ENCODE assay signal across 8 cellular contexts in genomic region chr16:68842964-68843481, GRCh38. TPM values are rescaled to one million over a fixed set of nuclear protein-coding genes. Genes with fewer than 3 reads are reported as not detected.
A peak's percentile ranks its signal among the peaks of the same experiment; 100 is the strongest.
DNase-seq lines count a peak whose midpoint lies in the region; ATAC-seq, FAIRE-seq and TF ChIP-seq lines count a peak whose summit lies in the region.
"Not testable (repeated sequence)": the region's sequence is repeated elsewhere in the genome, so short reads cannot be mapped to it uniquely, and the experiment has no call there.

No MANE protein-coding gene starts in this region.

- not testable (repeated sequence) for H3K27me3 ChIP-seq in bronchial epithelial cell (ENCODE audit: control insufficient read depth, insufficient read depth, low read length); mononuclear cell (ENCODE audit: insufficient read depth, low read length); skeletal muscle satellite cell (ENCODE audit: control insufficient read depth, insufficient read depth, low read length)

- POLR2A ChIA-PET in activated CD4-positive, alpha-beta memory T cell treated with anti-CD3 and anti-CD28 coated beads for 36 hours (lab: Charles Lee) = interaction anchor here (0.6 kb wide), 1 partner anchor 183 kb away, joined by 3 read pairs; no protein-coding TSS in a partner anchor

- ATAC-seq in GM19455 (IDR thresholded peaks at IDR 0.05; ENCODE audit: unreplicated experiment) = peak; percentile 5

- not testable (repeated sequence) for H3K36me3 Mint-ChIP-seq in activated CD4-positive, alpha-beta memory T cell treated with anti-CD3 and anti-CD28 coated beads for 36 hours; glutamatergic neuron (ENCODE audit: unreplicated experiment)

- DNase-seq in NCI-H146 treated with DMSO at 0.1 percent for 48 hours (lab: John Stamatoyannopoulos, UW; ENCODE audit: unreplicated experiment) = peak; percentile 45
- not testable (repeated sequence) for DNase-seq in activated CD4-positive, alpha-beta memory T cell treated with anti-CD3 and anti-CD28 coated beads for 36 hours; bronchial epithelial cell (ENCODE audit: low read depth); glutamatergic neuron

- peak overlapping the region; percentile 90 for H3K9ac ChIP-seq in skeletal muscle satellite cell (ENCODE audit: low read depth, low read length)

- H3K27ac ChIP-seq in 22Rv1 = peak overlapping the region; percentile 59

- CTCF ChIA-PET in activated CD4-positive, alpha-beta memory T cell treated with anti-CD3 and anti-CD28 coated beads for 36 hours (lab: Charles Lee) = interaction anchor here (0.6 to 4.9 kb wide), 7 partner anchors 9 to 322 kb away, joined by 3 to 26 read pairs (median 5); no protein-coding TSS in a partner anchor

- not testable (repeated sequence) for H3K9me3 Mint-ChIP-seq in activated CD4-positive, alpha-beta memory T cell treated with anti-CD3 and anti-CD28 coated beads for 36 hours; glutamatergic neuron (ENCODE audit: unreplicated experiment)

- peaks cover 25% of the 10 kb centered on the region for H3K4me1 Mint-ChIP-seq in activated CD4-positive, alpha-beta memory T cell treated with anti-CD3 and anti-CD28 coated beads for 36 hours (ENCODE audit: low read depth)
- H3K4me1 Mint-ChIP-seq in glutamatergic neuron (ENCODE audit: low read depth, unreplicated experiment) = not testable (repeated sequence)

- H3K36me3 ChIP-seq in bronchial epithelial cell (ENCODE audit: control insufficient read depth, insufficient read depth, low read length); skeletal muscle satellite cell (ENCODE audit: insufficient read depth, low read length): not testable (repeated sequence)

- H3K4me3 ChIP-seq in bronchial epithelial cell (ENCODE audit: low read depth, low read length) (peak overlapping the region; percentile 94), mononuclear cell (ENCODE audit: low read length) (peak overlapping the region; percentile 99), skeletal muscle satellite cell (ENCODE audit: low read length) (peak overlapping the region; percentile 87)

- peak overlapping the region; percentile 85 for H3K27ac Mint-ChIP-seq in activated CD4-positive, alpha-beta memory T cell treated with anti-CD3 and anti-CD28 coated beads for 36 hours
- H3K27ac Mint-ChIP-seq in glutamatergic neuron (ENCODE audit: unreplicated experiment) = peak overlapping the region; percentile 89

- not testable (repeated sequence) for FAIRE-seq in bronchial epithelial cell (lab: Jason Lieb, UNC)

- H3K4me2 ChIP-seq in skeletal muscle satellite cell (ENCODE audit: low read length) = peak overlapping the region; percentile 90

- TF ChIP-seq CTCF in 22Rv1 (IDR thresholded peaks at IDR 0.05); bronchial epithelial cell (IDR thresholded peaks at IDR 0.05; ENCODE audit: insufficient read depth, low read length, severe bottlenecking); glutamatergic neuron (IDR thresholded peaks at IDR 0.05; ENCODE audit: partially characterized antibody, unreplicated experiment): not testable (repeated sequence)

- peaks cover 29% of the 10 kb centered on the region for H3K4me1 ChIP-seq in mononuclear cell (ENCODE audit: insufficient read depth, low read length)
- H3K4me1 ChIP-seq in skeletal muscle satellite cell (ENCODE audit: control insufficient read depth, insufficient read depth, low read length) = not testable (repeated sequence)

- H3K4me3 Mint-ChIP-seq in activated CD4-positive, alpha-beta memory T cell treated with anti-CD3 and anti-CD28 coated beads for 36 hours = peak overlapping the region; percentile 95
- peak overlapping the region; percentile 95 for H3K4me3 Mint-ChIP-seq in glutamatergic neuron (ENCODE audit: unreplicated experiment)

- H3K9me3 ChIP-seq in mononuclear cell (ENCODE audit: low read depth, low read length); skeletal muscle satellite cell (replicated peaks; ENCODE audit: low read length): not testable (repeated sequence)

- intact Hi-C loops in activated CD4-positive, alpha-beta memory T cell treated with anti-CD3 and anti-CD28 coated beads for 36 hours (cut with micrococcal nuclease) = loop anchor here (1.0 to 5.0 kb wide), 3 partner anchors 123 to 315 kb away; no protein-coding TSS in a partner anchor

- H3K27me3 Mint-ChIP-seq in activated CD4-positive, alpha-beta memory T cell treated with anti-CD3 and anti-CD28 coated beads for 36 hours; glutamatergic neuron (ENCODE audit: unreplicated experiment): not testable (repeated sequence)

RNA-seq across cellular contexts. Expression of gene TANGO6, which starts 0.3 kb away (rescaled TPM):
- 10 to 100 TPM; 25.2 to 25.7 TPM for total RNA-seq in activated CD4-positive, alpha-beta memory T cell treated with anti-CD3 and anti-CD28 coated beads for 36 hours
- total RNA-seq in bronchial epithelial cell = 13.7 and 16.9 TPM in 2 replicates
- total RNA-seq in glutamatergic neuron (ENCODE audit: unreplicated experiment) = 16.1 TPM
- 15.2 TPM for total RNA-seq in mononuclear cell
- 18.3 and 28.6 TPM in 2 replicates for total RNA-seq in skeletal muscle satellite cell (2012; rRNA removed)
